ENCODE assay signal across 19 cellular contexts in genomic region chr10:23538968-23539367, GRCh38.
"Had no signal": no experiment of that assay in that cellular context is flagged by ENCODE, and none has a peak within 500 bp of the region (broad histone marks: within the 10 kb centered on the region; RNA-seq: fewer than 3 reads in every experiment).

No MANE protein-coding gene starts in this region.

- H3K27ac ChIP-seq: colonic mucosa, left ventricle myocardium inferior, suprapubic skin, vagina had no signal

- H3K27me3 ChIP-seq: colonic mucosa, suprapubic skin, vagina had no signal

- H3K9me3 Mint-ChIP-seq: central memory CD8-positive, alpha-beta T cell; T-helper 1 cell treated with Interleukin-12 subunit alpha and Interleukin-12 subunit beta and Interleukin-4 antibody, amounts not matched to agents 30 μg/mL and 1 μg/mL, for 36 hours had no signal

- DNase-seq: activated CD4-positive, alpha-beta T cell treated with anti-CD3 and anti-CD28 coated beads for 1 hour; activated CD4-positive, alpha-beta T cell treated with anti-CD3 and anti-CD28 coated beads, Interleukin-2, amount 50 U/mL, for 48 hours; activated CD8-positive, alpha-beta memory T cell treated with anti-CD3 and anti-CD28 coated beads, Interleukin-2, amount 10 ng/mL, durations not matched to agents 7 days and 5 days; activated effector memory CD4-positive, alpha-beta T cell treated with anti-CD3 and anti-CD28 coated beads, Interleukin-2, amount 50 U/mL, for 16 hours; activated T-cell treated with anti-CD3 and anti-CD28 coated beads, Interleukin-2, amount 50 U/mL, for 1 hour; aorta; colonic mucosa; foreskin melanocyte; left ventricle myocardium inferior; mammary epithelial cell; midbrain; retina; stimulated activated CD8-positive, alpha-beta memory T cell treated with anti-CD3 and anti-CD28 coated beads, Interleukin-4, amount 100 ng/mL, for 48 hours; stimulated activated naive CD4-positive, alpha-beta T cell; trophoblast cell had no signal

- ATAC-seq: activated CD8-positive, alpha-beta memory T cell treated with anti-CD3 and anti-CD28 coated beads, Interleukin-2, amount 10 ng/mL, durations not matched to agents 7 days and 5 days had no signal

- H3K4me3 Mint-ChIP-seq: activated CD8-positive, alpha-beta memory T cell treated with anti-CD3 and anti-CD28 coated beads, Interleukin-2, amount 10 ng/mL, durations not matched to agents 7 days and 5 days; central memory CD8-positive, alpha-beta T cell; T-helper 1 cell treated with Interleukin-12 subunit alpha and Interleukin-12 subunit beta and Interleukin-4 antibody, amounts not matched to agents 30 μg/mL and 1 μg/mL, for 36 hours had no signal

- H3K27ac Mint-ChIP-seq: activated CD8-positive, alpha-beta memory T cell treated with anti-CD3 and anti-CD28 coated beads, Interleukin-2, amount 10 ng/mL, durations not matched to agents 7 days and 5 days; T-helper 1 cell treated with Interleukin-12 subunit alpha and Interleukin-12 subunit beta and Interleukin-4 antibody, amounts not matched to agents 30 μg/mL and 1 μg/mL, for 36 hours had no signal

- H3K36me3 Mint-ChIP-seq: activated CD8-positive, alpha-beta memory T cell treated with anti-CD3 and anti-CD28 coated beads, Interleukin-2, amount 10 ng/mL, durations not matched to agents 7 days and 5 days had no signal

- H3K9me3 ChIP-seq: colonic mucosa, left ventricle myocardium inferior, suprapubic skin, vagina had no signal
